In genomic region chr12:9706081-9706685, GRCh38 we compare ENCODE assay signal across 17 cellular contexts. TPM values are rescaled to one million over a fixed set of nuclear protein-coding genes. Genes with fewer than 3 reads are reported as not detected.
DNase-seq lines count a peak whose midpoint lies in the region; ATAC-seq and TF ChIP-seq lines count a peak whose summit lies in the region.
"Had no signal": no experiment of that assay in that cellular context is flagged by ENCODE, and none has a peak within 500 bp of the region (broad histone marks: within the 10 kb centered on the region; RNA-seq: fewer than 3 reads in every experiment).

No MANE protein-coding gene starts in this region.

- no peaks in the 10 kb centered on the region for H3K36me3 ChIP-seq in tibial artery
- H3K36me3 ChIP-seq: heart left ventricle, thyroid gland had no signal

- H3K27ac ChIP-seq in tibial artery = no peak overlapping the region
- H3K27ac ChIP-seq: thyroid gland had no signal

- no peaks in the 10 kb centered on the region for H3K9me3 ChIP-seq in tibial artery
- H3K9me3 ChIP-seq: thyroid gland had no signal

- peaks cover 34% of the 10 kb centered on the region for H3K36me3 Mint-ChIP-seq in activated CD4-positive, alpha-beta T cell treated with anti-CD3 and anti-CD28 coated beads, Interleukin-2, amount 10 ng/mL, durations not matched to agents 24 days and 14 days (ENCODE audit: low read depth)
- no peaks in the 10 kb centered on the region for H3K36me3 Mint-ChIP-seq in IgD-negative memory B cell
- H3K36me3 Mint-ChIP-seq in activated T-helper 17 cell treated with anti-CD3 and anti-CD28 coated beads, Interleukin-2, amount 50 U/mL, for 72 hours (ENCODE audit: low read depth) = no peaks in the 10 kb centered on the region
- H3K36me3 Mint-ChIP-seq in naive thymus-derived CD8-positive, alpha-beta T cell = peaks cover 3 to 9% (median 9%) of the 10 kb centered on the region in 3 donors

- H3K27ac Mint-ChIP-seq in activated CD4-positive, alpha-beta T cell treated with anti-CD3 and anti-CD28 coated beads, Interleukin-2, amount 10 ng/mL, durations not matched to agents 24 days and 14 days = peak overlapping the region; percentile 70
- peak overlapping the region; percentile 78 to 94 (median 93) for H3K27ac Mint-ChIP-seq in IgD-negative memory B cell
- peak overlapping the region; percentile 39 for H3K27ac Mint-ChIP-seq in activated T-helper 17 cell treated with anti-CD3 and anti-CD28 coated beads, Interleukin-2, amount 50 U/mL, for 72 hours
- H3K27ac Mint-ChIP-seq in naive thymus-derived CD8-positive, alpha-beta T cell = peak overlapping the region; percentile 46 to 94 (median 82)

- intact Hi-C loops in activated CD4-positive, alpha-beta T cell treated with anti-CD3 and anti-CD28 coated beads, Interleukin-2, amount 10 ng/mL, durations not matched to agents 24 days and 14 days (cut with micrococcal nuclease) = loop anchor here (5.0 kb wide), 1 partner anchor 374 kb away; no protein-coding TSS in a partner anchor
- intact Hi-C loops in tibial artery (cut with DNase I; ENCODE audit: low total_unique reads) (loop anchor here (5.0 kb wide), 1 partner anchor 69 kb away; no protein-coding TSS in a partner anchor), head of caudate nucleus (cut with DNase I) (loop anchor here (5.0 kb wide), 1 partner anchor 69 kb away; no protein-coding TSS in a partner anchor)

- H3K27me3 ChIP-seq in tibial artery = no peaks in the 10 kb centered on the region
- H3K27me3 ChIP-seq: heart left ventricle, thyroid gland had no signal

- no peaks in the 10 kb centered on the region for H3K27me3 Mint-ChIP-seq in activated CD4-positive, alpha-beta T cell treated with anti-CD3 and anti-CD28 coated beads, Interleukin-2, amount 10 ng/mL, durations not matched to agents 24 days and 14 days
- peaks cover 1% of the 10 kb centered on the region for H3K27me3 Mint-ChIP-seq in IgD-negative memory B cell
- H3K27me3 Mint-ChIP-seq in activated T-helper 17 cell treated with anti-CD3 and anti-CD28 coated beads, Interleukin-2, amount 50 U/mL, for 72 hours = no peaks in the 10 kb centered on the region
- H3K27me3 Mint-ChIP-seq in naive thymus-derived CD8-positive, alpha-beta T cell = no peaks in the 10 kb centered on the region

- H3K4me1 Mint-ChIP-seq in activated CD4-positive, alpha-beta T cell treated with anti-CD3 and anti-CD28 coated beads, Interleukin-2, amount 10 ng/mL, durations not matched to agents 24 days and 14 days = peaks cover 62% of the 10 kb centered on the region
- peaks cover 48 to 72% (median 56%) of the 10 kb centered on the region in 3 donors for H3K4me1 Mint-ChIP-seq in IgD-negative memory B cell
- H3K4me1 Mint-ChIP-seq in activated T-helper 17 cell treated with anti-CD3 and anti-CD28 coated beads, Interleukin-2, amount 50 U/mL, for 72 hours = peaks cover 42% of the 10 kb centered on the region
- peaks cover 34 to 89% (median 81%) of the 10 kb centered on the region in 4 donors for H3K4me1 Mint-ChIP-seq in naive thymus-derived CD8-positive, alpha-beta T cell

- H3K4me3 Mint-ChIP-seq in activated CD4-positive, alpha-beta T cell treated with anti-CD3 and anti-CD28 coated beads, Interleukin-2, amount 10 ng/mL, durations not matched to agents 24 days and 14 days = peak overlapping the region; percentile 54
- peak overlapping the region; percentile 26 to 90 (median 70) for H3K4me3 Mint-ChIP-seq in IgD-negative memory B cell
- H3K4me3 Mint-ChIP-seq in activated T-helper 17 cell treated with anti-CD3 and anti-CD28 coated beads, Interleukin-2, amount 50 U/mL, for 72 hours = peak overlapping the region; percentile 43
- H3K4me3 Mint-ChIP-seq in naive thymus-derived CD8-positive, alpha-beta T cell = peak overlapping the region in 9 of 10 donors; percentile 36 to 67 (median 55)

- no peak overlapping the region for H3K4me3 ChIP-seq in tibial artery
- H3K4me3 ChIP-seq: heart left ventricle, thyroid gland had no signal

- POLR2A ChIA-PET in naive thymus-derived CD8-positive, alpha-beta T cell (lab: Charles Lee) = interaction anchor here (0.6 to 10.9 kb wide), 10 partner anchors 8 to 163 kb away, joined by 3 to 153 read pairs (median 4); partner anchors contain the start of gene CLEC2B

- ATAC-seq in activated T-helper 17 cell treated with anti-CD3 and anti-CD28 coated beads, Interleukin-2, amount 50 U/mL, for 72 hours (replicated peaks) = peak; percentile 15
- no peak for ATAC-seq in naive thymus-derived CD8-positive, alpha-beta T cell
- ATAC-seq: heart left ventricle had no signal

- no peaks in the 10 kb centered on the region for H3K4me1 ChIP-seq in tibial artery
- H3K4me1 ChIP-seq: thyroid gland had no signal

- no peak for TF ChIP-seq CTCF in tibial artery (IDR thresholded peaks at IDR 0.05)

- no peak for DNase-seq in activated CD4-positive, alpha-beta T cell treated with anti-CD3 and anti-CD28 coated beads, Interleukin-2, amount 10 ng/mL, durations not matched to agents 24 days and 14 days
- DNase-seq in activated CD4-positive, alpha-beta T cell treated with anti-CD3 and anti-CD28 coated beads for 48 hours = no peak
- no peak for DNase-seq in naive thymus-derived CD8-positive, alpha-beta T cell
- DNase-seq in tibial artery = no peak
- no peak for DNase-seq in NCI-H2029 treated with DMSO at 0.1 percent for 48 hours (lab: John Stamatoyannopoulos, UW)
- no peak for DNase-seq in head of caudate nucleus
- DNase-seq: activated CD4-positive, alpha-beta T cell treated with anti-CD3 and anti-CD28 coated beads for 4 hours; activated naive CD4-positive, alpha-beta T cell treated with anti-CD3 and anti-CD28 coated beads, Interleukin-2, amount 50 U/mL, for 16 hours; heart left ventricle; kidney glomerular epithelial cell; posterior cingulate gyrus; thyroid gland had no signal

- peaks cover 12% of the 10 kb centered on the region for H3K9me3 Mint-ChIP-seq in activated CD4-positive, alpha-beta T cell treated with anti-CD3 and anti-CD28 coated beads, Interleukin-2, amount 10 ng/mL, durations not matched to agents 24 days and 14 days
- peaks cover 0 to 1% (median 0%) of the 10 kb centered on the region in 3 donors for H3K9me3 Mint-ChIP-seq in IgD-negative memory B cell
- peaks cover 6% of the 10 kb centered on the region for H3K9me3 Mint-ChIP-seq in activated T-helper 17 cell treated with anti-CD3 and anti-CD28 coated beads, Interleukin-2, amount 50 U/mL, for 72 hours
- peaks cover 4 to 25% (median 10%) of the 10 kb centered on the region in 9 donors for H3K9me3 Mint-ChIP-seq in naive thymus-derived CD8-positive, alpha-beta T cell

RNA-seq across cellular contexts. Expression of gene CLECL1, which starts 26.7 kb away (rescaled TPM):
- 5.3 and 9.1 TPM in 2 replicates for total RNA-seq in activated CD4-positive, alpha-beta T cell treated with anti-CD3 and anti-CD28 coated beads, Interleukin-2, amount 10 ng/mL, durations not matched to agents 24 days and 14 days
- 168 TPM for polyA plus RNA-seq in IgD-negative memory B cell
- 1 to 10 TPM; 6.1 to 7.7 TPM for total RNA-seq in activated T-helper 17 cell treated with anti-CD3 and anti-CD28 coated beads, Interleukin-2, amount 50 U/mL, for 72 hours
- under 1 TPM; 0.52 to 0.96 TPM for total RNA-seq in naive thymus-derived CD8-positive, alpha-beta T cell
- polyA plus RNA-seq in naive thymus-derived CD8-positive, alpha-beta T cell = under 1 TPM in 1 of 3 donors, not detected in 2; 0.35 TPM
- total RNA-seq: cerebellum, epithelial cell of proximal tubule, MCF 10A, thyroid gland had no signal
- polyA plus RNA-seq: heart left ventricle had no signal

RNA-seq across cellular contexts. Expression of gene CLEC2D, which starts 36.7 kb away (rescaled TPM):
- total RNA-seq in activated CD4-positive, alpha-beta T cell treated with anti-CD3 and anti-CD28 coated beads, Interleukin-2, amount 10 ng/mL, durations not matched to agents 24 days and 14 days = 386 and 391 TPM in 2 replicates
- polyA plus RNA-seq in IgD-negative memory B cell = 102 TPM
- 100 to 1,000 TPM; 146 to 267 TPM for total RNA-seq in activated T-helper 17 cell treated with anti-CD3 and anti-CD28 coated beads, Interleukin-2, amount 50 U/mL, for 72 hours
- total RNA-seq in naive thymus-derived CD8-positive, alpha-beta T cell = 100 to 1,000 TPM; 433 to 438 TPM
- polyA plus RNA-seq in naive thymus-derived CD8-positive, alpha-beta T cell = 100 to 1,000 TPM; 315 to 389 (median 329) TPM

RNA-seq across cellular contexts. Expression of gene CD69, which starts 54.5 kb away (rescaled TPM):
- total RNA-seq in activated CD4-positive, alpha-beta T cell treated with anti-CD3 and anti-CD28 coated beads, Interleukin-2, amount 10 ng/mL, durations not matched to agents 24 days and 14 days = 106 and 111 TPM in 2 replicates
- 177 TPM for polyA plus RNA-seq in IgD-negative memory B cell
- total RNA-seq in activated T-helper 17 cell treated with anti-CD3 and anti-CD28 coated beads, Interleukin-2, amount 50 U/mL, for 72 hours = 100 to 1,000 TPM in 1 of 2 donors, 10 to 100 TPM in 1; 51.8 to 150 TPM
- total RNA-seq in naive thymus-derived CD8-positive, alpha-beta T cell = 10 to 100 TPM; 30.7 to 34.0 TPM
- polyA plus RNA-seq in naive thymus-derived CD8-positive, alpha-beta T cell = 100 to 1,000 TPM in 1 of 3 donors, 10 to 100 TPM in 2; 73.5 to 248 (median 87.9) TPM
- total RNA-seq: MCF 10A had no signal

Comparison
In these comparisons a context has a peak if more than half of its experiments do, and no peak if none do; other contexts are left out.
1. H3K27ac Mint-ChIP-seq: peak in every context shown above with its lines; median percentile 93 in IgD-negative memory B cell; 82 in naive thymus-derived CD8-positive, alpha-beta T cell; 70 in activated CD4-positive, alpha-beta T cell treated with anti-CD3 and anti-CD28 coated beads, Interleukin-2, amount 10 ng/mL, durations not matched to agents 24 days and 14 days; 39 in activated T-helper 17 cell treated with anti-CD3 and anti-CD28 coated beads, Interleukin-2, amount 50 U/mL, for 72 hours.